ENCODE assay signal across 2 cellular contexts in genomic region chr17:19748807-19749193, GRCh38.
TF ChIP-seq lines count a peak whose summit lies in the region.

No MANE protein-coding gene starts in this region.

TF ChIP-seq in A549, 52 proteins besides CTCF, POLR2A, EP300 and RAD21:
- TF ChIP-seq, protein P1, sequence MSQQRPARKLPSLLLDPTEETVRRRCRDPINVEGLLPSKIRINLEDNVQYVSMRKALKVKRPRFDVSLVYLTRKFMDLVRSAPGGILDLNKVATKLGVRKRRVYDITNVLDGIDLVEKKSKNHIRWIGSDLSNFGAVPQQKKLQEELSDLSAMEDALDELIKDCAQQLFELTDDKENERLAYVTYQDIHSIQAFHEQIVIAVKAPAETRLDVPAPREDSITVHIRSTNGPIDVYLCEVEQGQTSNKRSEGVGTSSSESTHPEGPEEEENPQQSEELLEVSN (IDR thresholded peaks at IDR 0.05; ENCODE audit: borderline replicate concordance, low read depth) = peak; percentile 87
- TF ChIP-seq ATOH8 (CRISPR knock-in tag; IDR thresholded peaks at IDR 0.05; ENCODE audit: low read depth) = no peak
- TF ChIP-seq EHF (CRISPR knock-in tag; IDR thresholded peaks at IDR 0.05) = peak; percentile 72
- peak; percentile 76; the same call in 1 of the 2 replicates for TF ChIP-seq NPAS2 (CRISPR knock-in tag; IDR thresholded peaks at IDR 0.05; ENCODE audit: borderline replicate concordance)
- TF ChIP-seq, protein P2, sequence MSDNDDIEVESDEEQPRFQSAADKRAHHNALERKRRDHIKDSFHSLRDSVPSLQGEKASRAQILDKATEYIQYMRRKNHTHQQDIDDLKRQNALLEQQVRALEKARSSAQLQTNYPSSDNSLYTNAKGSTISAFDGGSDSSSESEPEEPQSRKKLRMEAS (IDR thresholded peaks at IDR 0.05) = peak; percentile 70
- TF ChIP-seq RARB (CRISPR knock-in tag; IDR thresholded peaks at IDR 0.05) = 0 out of 2 replicates have a peak, but pooled peaks have one; percentile 51
- TF ChIP-seq MAZ (IDR thresholded peaks at IDR 0.05; ENCODE audit: borderline replicate concordance, low read depth, low read length) = no peak
- peak; percentile 74; the same call in 1 of the 2 replicates for TF ChIP-seq ZNF302 (CRISPR knock-in tag; IDR thresholded peaks at IDR 0.05)
- TF ChIP-seq SMC3 (IDR thresholded peaks at IDR 0.05) = no peak
- TF ChIP-seq, protein P3, sequence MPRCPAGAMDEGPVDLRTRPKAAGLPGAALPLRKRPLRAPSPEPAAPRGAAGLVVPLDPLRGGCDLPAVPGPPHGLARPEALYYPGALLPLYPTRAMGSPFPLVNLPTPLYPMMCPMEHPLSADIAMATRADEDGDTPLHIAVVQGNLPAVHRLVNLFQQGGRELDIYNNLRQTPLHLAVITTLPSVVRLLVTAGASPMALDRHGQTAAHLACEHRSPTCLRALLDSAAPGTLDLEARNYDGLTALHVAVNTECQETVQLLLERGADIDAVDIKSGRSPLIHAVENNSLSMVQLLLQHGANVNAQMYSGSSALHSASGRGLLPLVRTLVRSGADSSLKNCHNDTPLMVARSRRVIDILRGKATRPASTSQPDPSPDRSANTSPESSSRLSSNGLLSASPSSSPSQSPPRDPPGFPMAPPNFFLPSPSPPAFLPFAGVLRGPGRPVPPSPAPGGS (IDR thresholded peaks at IDR 0.05) = peak; percentile 4; the same call in 1 of the 3 replicates
- peak; percentile 78; the same call in 1 of the 2 replicates for TF ChIP-seq FOXS1 (CRISPR knock-in tag; IDR thresholded peaks at IDR 0.05)
- no peak for TF ChIP-seq POLR2AphosphoS2 (conservative IDR thresholded peaks at IDR 0.05; ENCODE audit: low read length)
- TF ChIP-seq HOXB13 (CRISPR knock-in tag; IDR thresholded peaks at IDR 0.05; ENCODE audit: low read depth) = peak; percentile 87
- TF ChIP-seq PHF8 (IDR thresholded peaks at IDR 0.05; ENCODE audit: borderline replicate concordance, low read depth) = no peak
- TF ChIP-seq ZSCAN20 (CRISPR knock-in tag; IDR thresholded peaks at IDR 0.05) = 0 out of 2 replicates have a peak, but pooled peaks have one; percentile 0
- no peak for TF ChIP-seq CHD4 (IDR thresholded peaks at IDR 0.05; ENCODE audit: borderline replicate concordance)
- TF ChIP-seq HEYL (CRISPR knock-in tag; IDR thresholded peaks at IDR 0.05) = peak; percentile 79; the same call in 1 of the 2 replicates
- no peak for TF ChIP-seq MYC (IDR thresholded peaks at IDR 0.05; ENCODE audit: borderline replicate concordance, low read length)
- TF ChIP-seq TFCP2L1 (CRISPR knock-in tag; IDR thresholded peaks at IDR 0.05) = peak; percentile 92
- no peak for TF ChIP-seq SREBF2 (IDR thresholded peaks at IDR 0.05)

TF ChIP-seq in H1, 55 proteins besides CTCF, POLR2A, EP300 and RAD21:
- TF ChIP-seq ASH2L (IDR thresholded peaks at IDR 0.05; ENCODE audit: low read length) (no peak), RFX5 (IDR thresholded peaks at IDR 0.05; ENCODE audit: borderline replicate concordance, low read depth, low read length) (no peak)
- TF ChIP-seq, protein P1 (IDR thresholded peaks at IDR 0.05) = peak; percentile 24; the same call in 1 of the 2 replicates
